In genomic region chr6:21997414-21998037, GRCh38 we compare ENCODE assay signal across 1 cellular context.
TF ChIP-seq lines count a peak whose summit lies in the region.

No MANE protein-coding gene starts in this region.

TF ChIP-seq in GM23338, 12 proteins besides CTCF, POLR2A, EP300 and RAD21 (continued from another document):
- TF ChIP-seq CREB1 (CRISPR knock-in tag; IDR thresholded peaks at IDR 0.05; ENCODE audit: low read depth) = no peak
- no peak for TF ChIP-seq NANOG (IDR thresholded peaks at IDR 0.05; ENCODE audit: borderline replicate concordance)
- no peak for TF ChIP-seq ZNF331 (CRISPR knock-in tag; IDR thresholded peaks at IDR 0.05; ENCODE audit: low read depth)
- TF ChIP-seq POLR2AphosphoS5 (IDR thresholded peaks at IDR 0.05; ENCODE audit: low read depth) = no peak
